ENCODE assay signal across 8 cellular contexts in the genomic region with DNA sequence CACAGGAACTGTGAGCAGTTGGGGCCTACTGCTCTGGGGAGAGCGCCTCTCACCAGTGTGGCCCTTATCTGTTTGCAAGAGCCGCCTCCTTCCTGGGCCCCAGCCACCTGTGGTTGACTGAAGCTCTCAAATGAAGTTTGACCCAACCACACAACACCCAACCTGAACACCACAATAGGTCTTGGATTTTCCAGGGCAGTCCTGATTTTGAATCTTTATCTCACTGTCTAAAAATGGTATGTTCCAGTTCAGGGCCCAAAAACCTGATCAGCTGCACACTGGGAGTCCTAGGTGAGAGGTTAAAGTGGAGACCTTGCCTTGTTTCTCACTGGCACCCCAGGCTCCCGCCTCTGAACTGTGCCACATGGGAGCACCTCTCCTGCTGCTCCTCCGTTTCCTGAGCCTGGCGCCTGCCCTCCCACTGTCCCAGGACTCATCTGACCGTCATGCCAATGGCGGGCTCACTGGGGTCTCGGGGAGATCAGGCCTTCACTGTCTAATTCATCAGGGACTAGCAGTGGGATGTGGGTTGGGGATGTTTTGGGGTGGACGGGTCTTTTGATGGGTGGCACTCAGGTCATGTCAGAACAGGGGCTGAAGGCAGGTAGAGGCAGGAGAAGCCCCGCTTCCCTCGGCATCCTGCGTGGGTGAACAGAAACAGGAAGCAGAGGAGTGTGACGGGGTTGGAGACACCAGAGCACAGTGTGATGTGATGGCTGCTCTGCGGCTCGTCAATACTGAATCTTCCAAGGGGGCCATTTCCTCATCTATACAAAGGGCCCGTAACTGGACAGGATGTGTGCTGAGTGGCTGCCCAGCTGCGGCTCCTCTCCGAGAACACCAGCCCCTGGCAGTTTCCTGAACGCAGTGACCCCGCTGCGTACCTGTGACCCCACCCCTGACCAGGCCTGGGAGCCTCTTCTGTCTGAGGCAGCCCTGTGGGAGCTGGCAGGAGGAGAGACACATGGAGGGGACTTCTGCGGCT. TPM values are rescaled to one million over a fixed set of nuclear protein-coding genes. Genes with fewer than 3 reads are reported as not detected.
A peak's percentile ranks its signal among the peaks of the same experiment; 100 is the strongest.
DNase-seq lines count a peak whose midpoint lies in the region; ATAC-seq and TF ChIP-seq lines count a peak whose summit lies in the region.

No MANE protein-coding gene starts in this region.

- H3K27ac ChIP-seq in skin epidermis (peak overlapping the region in 18 of 21 experiments; percentile 1 to 79 (median 54)), foreskin keratinocyte (no peak overlapping the region)

- H3K4me3 ChIP-seq in skin epidermis, result no peak overlapping the region

- peak; percentile 36 for DNase-seq in activated T-cell treated with anti-CD3 and anti-CD28 coated beads for 4 hours
- DNase-seq in dedifferentiated amniotic fluid mesenchymal stem cell (ENCODE audit: extremely low spot score), result no peak
- DNase-seq in foreskin keratinocyte, result no peak

- peaks cover 3% of the 10 kb centered on the region for H3K27me3 ChIP-seq in foreskin keratinocyte

- H3K4me1 ChIP-seq in foreskin keratinocyte, result no peaks in the 10 kb centered on the region

- ATAC-seq in GM18909 (IDR thresholded peaks at IDR 0.05; ENCODE audit: poor library complexity, unreplicated experiment), result peak; percentile 65
- peak; percentile 69 for ATAC-seq in HG03280 (IDR thresholded peaks at IDR 0.05; ENCODE audit: unreplicated experiment)
- no peak for ATAC-seq in GM21737 (IDR thresholded peaks at IDR 0.05; ENCODE audit: unreplicated experiment)
- ATAC-seq in foreskin keratinocyte, result no peak
- no peak for ATAC-seq in GM19035 (IDR thresholded peaks at IDR 0.05; ENCODE audit: unreplicated experiment)

- TF ChIP-seq CTCF in foreskin keratinocyte (conservative IDR thresholded peaks at IDR 0.05), result no peak

RNA-seq across cellular contexts. Expression of a gene that starts 59.6 kb away (rescaled TPM):
- 11.7 and 11.9 TPM in 2 replicates for total RNA-seq in foreskin keratinocyte
- 3.5 and 3.9 TPM in 2 replicates for polyA plus RNA-seq in foreskin keratinocyte

Comparison
In these comparisons a context has a peak if more than half of its experiments do, and no peak if none do; other contexts are left out.
1. ATAC-seq: peak in GM18909 (single experiment) and HG03280 (single experiment); none in GM21737 (single experiment), foreskin keratinocyte (single experiment) and GM19035 (single experiment).